ENCODE assay signal across 21 cellular contexts in genomic region chr11:126797801-126798200, GRCh38.
DNase-seq lines count a peak whose midpoint lies in the region; ATAC-seq and TF ChIP-seq lines count a peak whose summit lies in the region.
"Had no signal": no experiment of that assay in that cellular context is flagged by ENCODE, and none has a peak within 500 bp of the region (broad histone marks: within the 10 kb centered on the region; RNA-seq: fewer than 3 reads in every experiment).

No MANE protein-coding gene starts in this region.

- ATAC-seq in heart right ventricle: no peak
- ATAC-seq: A549 had no signal

- POLR2A ChIA-PET in HEK293T (lab: Yijun Ruan, JAX): no interaction called here

- H3K4me1 ChIP-seq in heart right ventricle: no peaks in the 10 kb centered on the region
- H3K4me1 ChIP-seq: A549, BE2C, HAP-1 had no signal

- no peaks in the 10 kb centered on the region for H3K9me3 ChIP-seq in heart right ventricle
- H3K9me3 ChIP-seq: A549; BE2C; BLaER1 treated with 17β-estradiol and CSF1 and Interleukin-3, amounts not matched to agents 10 nM and 100 nM; HAP-1 had no signal

- no peak overlapping the region for H3K27ac ChIP-seq in heart right ventricle
- H3K27ac ChIP-seq: A549; BLaER1 treated with 17β-estradiol and CSF1 and Interleukin-3, amounts not matched to agents 10 nM and 100 nM had no signal

- no peak overlapping the region for H3K4me3 ChIP-seq in heart right ventricle
- H3K4me3 ChIP-seq: A549; BLaER1 treated with 17β-estradiol and CSF1 and Interleukin-3, amounts not matched to agents 10 nM and 100 nM; HAP-1 had no signal

- TF ChIP-seq CTCF in heart right ventricle (IDR thresholded peaks at IDR 0.05): no peak

- WGBS in heart right ventricle, 2 donors: 72 to 78% methylated on average over 1 of the region's 1 CpG

- peak; percentile 69 for DNase-seq in NCI-H2171 treated with DMSO at 0.1 percent for 48 hours (lab: John Stamatoyannopoulos, UW)
- no peak for DNase-seq in NCI-H2171 (lab: John Stamatoyannopoulos, UW)
- DNase-seq in NCI-H345 (lab: John Stamatoyannopoulos, UW): peak; percentile 44
- peak; percentile 73 for DNase-seq in cerebellar cortex (ENCODE audit: low spot score)
- DNase-seq in heart right ventricle: no peak
- DNase-seq in nucleus accumbens (lab: John Stamatoyannopoulos, UW): no peak
- no peak for DNase-seq in HEK293T (ENCODE audit: extremely low spot score)
- DNase-seq: 8988T; ACHN; AML-193; BE2C; CD4-positive, alpha-beta T cell; CD8-positive, alpha-beta memory T cell; DMS 273 treated with DMSO at 0.1 percent for 48 hours; DMS79; EL; GF-D8; GOT3 had no signal

- CTCF ChIA-PET in HEK293T (lab: Yijun Ruan, JAX): no interaction called here

- peaks cover 0 to 42% (median 5%) of the 10 kb centered on the region in 7 donors for H3K27me3 ChIP-seq in heart right ventricle
- H3K27me3 ChIP-seq: BLaER1 treated with 17β-estradiol and CSF1 and Interleukin-3, amounts not matched to agents 10 nM and 100 nM had no signal

- H3K36me3 ChIP-seq in heart right ventricle: no peaks in the 10 kb centered on the region
- H3K36me3 ChIP-seq: BE2C; BLaER1 treated with 17β-estradiol and CSF1 and Interleukin-3, amounts not matched to agents 10 nM and 100 nM; HAP-1 had no signal

- intact Hi-C loops in heart right ventricle (cut with DNase I): no loop called here

TF ChIP-seq in HEK293T, 16 proteins besides CTCF, POLR2A, EP300 and RAD21:
- no peak for TF ChIP-seq SP1 (IDR thresholded peaks at IDR 0.05)
- TF ChIP-seq ELF4 (IDR thresholded peaks at IDR 0.05): no peak
- TF ChIP-seq ARNT (IDR thresholded peaks at IDR 0.05): no peak
- no peak for TF ChIP-seq FOXM1 (IDR thresholded peaks at IDR 0.05; ENCODE audit: borderline replicate concordance)
- no peak for TF ChIP-seq SUZ12 (IDR thresholded peaks at IDR 0.05)
- no peak for TF ChIP-seq NFRKB (IDR thresholded peaks at IDR 0.05)
- TF ChIP-seq ZNF384 (IDR thresholded peaks at IDR 0.05): no peak
- TF ChIP-seq TARDBP (IDR thresholded peaks at IDR 0.05): no peak
- TF ChIP-seq CTBP1 (IDR thresholded peaks at IDR 0.05; ENCODE audit: borderline replicate concordance): no peak

Comparison
In these comparisons a context has a peak if more than half of its experiments do, and no peak if none do; other contexts are left out.
1. DNase-seq: peak in NCI-H2171 treated with DMSO at 0.1 percent for 48 hours (single experiment), NCI-H345 (single experiment) and cerebellar cortex (single experiment); none in NCI-H2171 (single experiment), heart right ventricle (0 of 2), nucleus accumbens (0 of 56) and HEK293T (single experiment).